9 cellular contexts compared by ENCODE assay signal in the genomic region with DNA sequence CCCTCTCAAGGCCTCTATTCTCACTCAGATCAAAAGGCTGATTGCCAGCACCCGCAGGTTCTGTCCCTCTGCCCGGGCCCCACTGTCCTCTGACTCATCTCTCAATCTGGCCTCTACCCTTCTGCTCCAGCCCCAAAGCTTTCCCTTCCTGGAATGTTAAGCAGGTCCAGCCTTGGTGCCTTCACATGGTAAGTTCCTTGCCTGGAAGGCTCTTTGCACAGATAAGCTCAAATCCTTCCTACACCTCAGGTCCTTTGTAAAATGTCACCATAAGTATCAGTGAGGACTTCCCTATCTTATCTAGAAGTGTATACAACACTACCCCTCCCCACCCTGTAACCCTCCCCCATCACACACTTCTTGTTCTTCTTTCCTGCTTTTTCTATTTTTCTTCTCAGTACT.
A peak's percentile ranks its signal among the peaks of the same experiment; 100 is the strongest.
DNase-seq lines count a peak whose midpoint lies in the region; ATAC-seq and TF ChIP-seq lines count a peak whose summit lies in the region.
"Had no signal": no experiment of that assay in that cellular context is flagged by ENCODE, and none has a peak within 500 bp of the region (broad histone marks: within the 10 kb centered on the region; RNA-seq: fewer than 3 reads in every experiment).

No MANE protein-coding gene starts in this region.

- H3K4me1 ChIP-seq in RWPE2 (ENCODE audit: insufficient read depth, poor library complexity, severe bottlenecking): no peaks in the 10 kb centered on the region

- H3K27me3 ChIP-seq in RWPE2 (ENCODE audit: insufficient read depth, poor library complexity, severe bottlenecking): no peaks in the 10 kb centered on the region
- H3K27me3 ChIP-seq: foreskin keratinocyte had no signal

- peak; percentile 40; the same call in 1 of the 3 replicates for ATAC-seq in RWPE2 (ENCODE audit: low read depth)
- ATAC-seq: foreskin keratinocyte, natural killer cell had no signal

- H3K27ac ChIP-seq in RWPE2 (ENCODE audit: poor library complexity, severe bottlenecking): no peak overlapping the region
- H3K27ac ChIP-seq: foreskin keratinocyte had no signal

- peaks cover 14% of the 10 kb centered on the region for H3K36me3 ChIP-seq in RWPE2 (ENCODE audit: low read depth)

- DNase-seq in CMK (ENCODE audit: low read depth) (peak; percentile 44), RWPE2 (ENCODE audit: low spot score) (no peak), glomerular visceral epithelial cell (ENCODE audit: extremely low spot score) (peak; percentile 68), LoVo (ENCODE audit: low spot score) (no peak), CD1c-positive myeloid dendritic cell (ENCODE audit: extremely low spot score) (no peak), NCI-H1930 (lab: John Stamatoyannopoulos, UW) (no peak)
- DNase-seq: activated gamma-delta T cell, foreskin keratinocyte, natural killer cell had no signal

- TF ChIP-seq CTCF in RWPE2 (IDR thresholded peaks at IDR 0.05; ENCODE audit: poor library complexity, severe bottlenecking): no peak

- no peak overlapping the region for H3K4me3 ChIP-seq in RWPE2 (ENCODE audit: severe bottlenecking)

- H3K9me3 ChIP-seq in RWPE2 (ENCODE audit: severe bottlenecking): no peaks in the 10 kb centered on the region

Comparison
In these comparisons a context has a peak if more than half of its experiments do, and no peak if none do; other contexts are left out.
1. DNase-seq: peak in CMK (single experiment) and glomerular visceral epithelial cell (single experiment); none in RWPE2 (single experiment), LoVo (single experiment), CD1c-positive myeloid dendritic cell (single experiment) and NCI-H1930 (0 of 2).